In genomic region chr6:111477481-111477938, GRCh38 we compare ENCODE assay signal across 12 cellular contexts. TPM values are rescaled to one million over a fixed set of nuclear protein-coding genes. Genes with fewer than 3 reads are reported as not detected.
DNase-seq lines count a peak whose midpoint lies in the region; ATAC-seq and TF ChIP-seq lines count a peak whose summit lies in the region.
"Had no signal": no experiment of that assay in that cellular context is flagged by ENCODE, and none has a peak within 500 bp of the region (broad histone marks: within the 10 kb centered on the region; RNA-seq: fewer than 3 reads in every experiment).

No MANE protein-coding gene starts in this region.

- H3K9me3 ChIP-seq in breast epithelium (no peaks in the 10 kb centered on the region), heart right ventricle (no peaks in the 10 kb centered on the region)
- H3K9me3 ChIP-seq: testis had no signal

- no peak overlapping the region for H3K4me3 ChIP-seq in breast epithelium
- H3K4me3 ChIP-seq in epithelial cell of esophagus (ENCODE audit: low read length): no peak overlapping the region
- H3K4me3 ChIP-seq in heart right ventricle: no peak overlapping the region
- H3K4me3 ChIP-seq: skin epidermis, testis had no signal

- H3K4me3 Mint-ChIP-seq in MCF 10A (ENCODE audit: unreplicated experiment): no peak overlapping the region

- in situ Hi-C loops in KBM-7 (cut with MboI; ENCODE audit: low pct_unique_long_range_greater_than_20kb, low sequenced_read_pairs): no loop called here

- intact Hi-C loops in MCF 10A (cut with micrococcal nuclease) (no loop called here), breast epithelium (cut with DNase I; ENCODE audit: low total_unique reads) (no loop called here), heart right ventricle (cut with DNase I) (loop anchor here in 7 of 10 donors (5.0 to 10.0 kb wide), 5 partner anchors 63 to 220 kb away; a partner anchor contains a TSS)

- no peaks in the 10 kb centered on the region for H3K27me3 Mint-ChIP-seq in MCF 10A (ENCODE audit: insufficient read depth, unreplicated experiment)

- no peak for TF ChIP-seq POLR2A in breast epithelium (IDR thresholded peaks at IDR 0.05)

- no peaks in the 10 kb centered on the region for H3K27me3 ChIP-seq in breast epithelium
- H3K27me3 ChIP-seq in heart right ventricle: no peaks in the 10 kb centered on the region
- H3K27me3 ChIP-seq: testis had no signal

- CTCF ChIA-PET in MCF 10A (lab: Yijun Ruan, JAX): interaction anchor here (0.5 to 2.3 kb wide), 10 partner anchors 32 to 465 kb away, joined by 3 to 19 read pairs (median 4); a partner anchor contains a TSS

- ATAC-seq in heart right ventricle: no peak

- peak overlapping the region; percentile 17 for H3K27ac Mint-ChIP-seq in MCF 10A (ENCODE audit: low read depth, unreplicated experiment)

- POLR2A ChIA-PET in MCF 10A (lab: Yijun Ruan, JAX): interaction anchor here (0.8 to 2.8 kb wide), 11 partner anchors 11 to 127 kb away, joined by 3 to 52 read pairs (median 6); partner anchors contain the start of gene TRAF3IP2

- 82 to 84% methylated on average over 1 of the region's 1 CpG for WGBS in heart right ventricle, 2 donors

- no TSS peak for BruUV-seq in MCF 10A (replicated peaks; lab: Mats Ljungman, UMichigan)

- H3K4me1 ChIP-seq in breast epithelium: peaks cover 0 to 6% of the 10 kb centered on the region in 2 donors
- H3K4me1 ChIP-seq in heart right ventricle: peaks cover 0 to 59% (median 41%) of the 10 kb centered on the region in 9 donors

- H3K36me3 Mint-ChIP-seq in MCF 10A (ENCODE audit: insufficient read depth, unreplicated experiment): no peaks in the 10 kb centered on the region

- H3K36me3 ChIP-seq in breast epithelium: no peaks in the 10 kb centered on the region
- no peaks in the 10 kb centered on the region for H3K36me3 ChIP-seq in heart right ventricle

- H3K9me3 Mint-ChIP-seq in MCF 10A (ENCODE audit: unreplicated experiment): no peaks in the 10 kb centered on the region

- TF ChIP-seq CTCF in MCF 10A (IDR thresholded peaks at IDR 0.05; ENCODE audit: unreplicated experiment) (no peak), breast epithelium (IDR thresholded peaks at IDR 0.05) (no peak), epithelial cell of esophagus (IDR thresholded peaks at IDR 0.05; ENCODE audit: insufficient read depth, low read depth, low read length, missing control alignments) (no peak), heart right ventricle (IDR thresholded peaks at IDR 0.05) (no peak)

- H3K4me1 Mint-ChIP-seq in MCF 10A (ENCODE audit: insufficient read depth, unreplicated experiment): peaks cover 44% of the 10 kb centered on the region

- DNase-seq in MCF 10A (ENCODE audit: unreplicated experiment) (no peak), breast epithelium (ENCODE audit: low spot score in 2 of 2) (no peak), KBM-7 (peak; percentile 39), epithelial cell of esophagus (ENCODE audit: low read depth) (peak; percentile 19), heart right ventricle (no peak), cerebellar cortex (ENCODE audit: low spot score) (no peak), NOMO-1 treated with DMSO at 0.1 percent for 48 hours (lab: John Stamatoyannopoulos, UW; ENCODE audit: unreplicated experiment) (no peak)
- no peak for DNase-seq in stimulated activated CD8-positive, alpha-beta memory T cell treated with anti-CD3 and anti-CD28 coated beads, Interleukin-4, amount 100 ng/mL, for 48 hours
- DNase-seq: NCI-H1105, testis had no signal

- H3K27ac ChIP-seq in breast epithelium (no peak overlapping the region), heart right ventricle (no peak overlapping the region)
- H3K27ac ChIP-seq: skin epidermis, testis, VCaP had no signal

RNA-seq across cellular contexts. Expression of gene REV3L, which starts 5.5 kb away (rescaled TPM):
- total RNA-seq in MCF 10A (2022) (23.0 and 31.2 TPM in 2 replicates), breast epithelium (100 to 1,000 TPM in 1 of 3 donors, 10 to 100 TPM in 2; 50.3 to 108 (median 82.3) TPM), heart right ventricle (10 to 100 TPM; 11.5 to 23.9 (median 13.9) TPM)
- 10 to 100 TPM in 1 of 2 donors, 1 to 10 TPM in 1; 5.6 to 25.8 TPM for polyA plus RNA-seq in heart right ventricle

Comparison
In these comparisons a context has a peak if more than half of its experiments do, and no peak if none do; other contexts are left out.
1. DNase-seq: peak in KBM-7 (single experiment) and epithelial cell of esophagus (single experiment); none in MCF 10A (single experiment), breast epithelium (0 of 2), stimulated activated CD8-positive, alpha-beta memory T cell treated with anti-CD3 and anti-CD28 coated beads, Interleukin-4, amount 100 ng/mL, for 48 hours (single experiment), heart right ventricle (0 of 2), cerebellar cortex (single experiment) and NOMO-1 treated with DMSO at 0.1 percent for 48 hours (single experiment).
2. intact Hi-C loops: an anchor here in heart right ventricle (5.0 to 10.0 kb wide); none called in MCF 10A and breast epithelium.